In the genomic region with DNA sequence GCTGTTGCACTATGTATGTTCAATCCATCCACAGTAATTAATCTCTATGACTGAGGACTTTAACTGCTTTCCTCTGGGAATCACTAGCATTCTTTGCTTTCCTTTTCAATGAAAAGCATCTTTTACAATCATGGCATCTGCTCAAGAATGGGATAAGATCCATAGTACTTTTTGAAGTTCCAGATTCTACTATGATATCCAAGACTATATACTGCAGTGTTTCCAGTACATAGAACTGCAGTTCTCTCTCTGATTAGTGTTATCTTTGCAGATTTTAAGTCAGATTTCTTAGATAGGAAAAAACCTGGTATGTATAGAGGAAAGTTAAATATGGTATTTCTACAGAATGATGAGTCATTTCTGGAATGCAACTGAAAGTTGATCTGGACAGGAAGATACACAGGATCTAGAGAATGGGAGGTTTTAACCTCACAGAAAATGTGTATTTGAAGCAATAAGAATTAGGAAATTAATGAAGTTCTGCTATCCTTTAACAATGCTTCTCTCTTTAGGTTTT, we compare ENCODE assay signal across 8 cellular contexts.
DNase-seq lines count a peak whose midpoint lies in the region; ATAC-seq and TF ChIP-seq lines count a peak whose summit lies in the region.

No MANE protein-coding gene starts in this region.

- intact Hi-C loops in left colon (cut with DNase I, micrococcal nuclease): no loop called here

- DNase-seq in GM12865 (ENCODE audit: low read depth) (peak; percentile 32), epithelial cell of esophagus (ENCODE audit: low read depth) (peak; percentile 51), NCI-H748 (lab: John Stamatoyannopoulos, UW; ENCODE audit: unreplicated experiment) (no peak), left colon (no peak), medulla oblongata (ENCODE audit: extremely low spot score) (no peak)

- TF ChIP-seq CTCF in GM12865 (IDR thresholded peaks at IDR 0.05; ENCODE audit: insufficient read depth, low read depth, low read length, missing control alignments) (no peak), epithelial cell of esophagus (IDR thresholded peaks at IDR 0.05; ENCODE audit: insufficient read depth, low read depth, low read length, missing control alignments) (no peak)

- ATAC-seq in GM21515 (IDR thresholded peaks at IDR 0.05; ENCODE audit: unreplicated experiment): peak; percentile 92
- peak; percentile 96 for ATAC-seq in HG03378 (IDR thresholded peaks at IDR 0.05; ENCODE audit: unreplicated experiment)
- ATAC-seq in left colon: no peak
- no peak for ATAC-seq in GM19324 (IDR thresholded peaks at IDR 0.05; ENCODE audit: low FRiP score, unreplicated experiment)

- no peak overlapping the region for H3K4me3 ChIP-seq in GM12865 (ENCODE audit: low read depth, low read length)
- no peak overlapping the region for H3K4me3 ChIP-seq in epithelial cell of esophagus (ENCODE audit: low read length)

Comparison
In these comparisons a context has a peak if more than half of its experiments do, and no peak if none do; other contexts are left out.
1. DNase-seq: peak in GM12865 (single experiment) and epithelial cell of esophagus (single experiment); none in NCI-H748 (single experiment), left colon (0 of 2) and medulla oblongata (single experiment).
2. ATAC-seq: peak in GM21515 (single experiment) and HG03378 (single experiment); none in left colon (single experiment) and GM19324 (single experiment).